8 cellular contexts compared by ENCODE assay signal in the genomic region with DNA sequence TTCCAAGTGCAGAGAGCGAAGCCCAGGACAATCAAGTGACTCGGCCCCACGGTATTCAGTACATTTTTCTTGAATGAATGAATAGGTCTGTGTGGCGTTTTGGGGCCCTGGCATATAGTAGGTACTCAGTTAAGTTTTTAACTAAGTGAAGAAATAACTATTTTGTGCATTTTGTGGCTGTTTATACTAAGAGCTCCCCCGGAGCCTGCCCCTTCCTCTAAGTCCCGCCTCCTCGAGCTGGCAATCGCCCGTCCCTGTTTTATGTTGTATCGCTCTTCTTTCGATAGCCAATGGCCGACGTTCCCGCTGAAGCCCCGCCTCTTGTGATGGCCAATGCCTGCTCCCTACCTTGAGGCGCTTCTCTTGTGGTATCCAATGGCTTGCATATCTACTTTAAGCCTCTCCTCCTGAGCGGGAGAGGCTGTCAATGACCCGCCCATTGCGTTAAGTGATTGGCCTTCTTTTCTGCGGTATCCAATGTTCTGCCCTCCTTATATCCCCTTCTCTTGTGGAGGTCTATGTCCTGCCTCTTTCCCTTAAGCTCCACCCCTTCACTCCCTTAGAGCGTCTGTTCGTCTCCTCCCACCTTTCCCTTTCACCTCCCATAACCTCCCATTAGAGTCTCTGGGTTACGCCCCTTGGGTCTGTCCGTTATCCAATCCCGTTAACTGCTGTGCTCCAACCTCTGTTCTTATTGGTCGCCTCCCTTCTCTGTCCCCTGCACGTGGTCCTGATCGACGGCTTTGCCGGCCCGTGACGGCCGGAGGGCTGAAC. TPM values are rescaled to one million over a fixed set of nuclear protein-coding genes. Genes with fewer than 3 reads are reported as not detected.
A peak's percentile ranks its signal among the peaks of the same experiment; 100 is the strongest.
DNase-seq lines count a peak whose midpoint lies in the region; ATAC-seq, FAIRE-seq and TF ChIP-seq lines count a peak whose summit lies in the region.

No MANE protein-coding gene starts in this region.

- 1% methylated on average over 28 to 33 of the region's 33 CpGs for WGBS in adrenal gland, 4 donors
- 0 to 1% methylated on average over 32 to 33 of the region's 33 CpGs for WGBS in upper lobe of left lung, 2 donors

- no peak for TF ChIP-seq EP300 in upper lobe of left lung (IDR thresholded peaks at IDR 0.05)

- TF ChIP-seq POLR2A in GM12891 (IDR thresholded peaks at IDR 0.05; ENCODE audit: low read depth, low read length) (peak; percentile 30; the same call in 1 of the 2 replicates), adrenal gland (IDR thresholded peaks at IDR 0.05) (peak; percentile 12 to 86), upper lobe of left lung (IDR thresholded peaks at IDR 0.05) (peak in 3 of 4 donors; percentile 43 to 81 (median 71))

- TF ChIP-seq CTCF in adrenal gland (IDR thresholded peaks at IDR 0.05) (no peak), upper lobe of left lung (IDR thresholded peaks at IDR 0.05) (no peak)

- DNase-seq in GM12891 (ENCODE audit: insufficient read length, low spot score): peak; percentile 88
- DNase-seq in NCI-H1436 (lab: John Stamatoyannopoulos, UW): peak; percentile 100
- peak; percentile 99 to 100 for DNase-seq in SW 1271 (lab: John Stamatoyannopoulos, UW)
- DNase-seq in adrenal gland: peak; percentile 98 to 100 (median 99)
- peak; percentile 98 for DNase-seq in left cardiac atrium
- DNase-seq in posterior cingulate gyrus: peak; percentile 96 to 100 (median 98)
- peak in 1 of 2 donors; percentile 99 for DNase-seq in upper lobe of left lung

- H3K9me3 ChIP-seq in adrenal gland (replicated peaks in 1 of 3): no peaks in the 10 kb centered on the region
- H3K9me3 ChIP-seq in upper lobe of left lung: no peaks in the 10 kb centered on the region

- peak; percentile 87 for ATAC-seq in HG02840 (IDR thresholded peaks at IDR 0.05; ENCODE audit: low FRiP score, unreplicated experiment)
- ATAC-seq in left cardiac atrium: peak; percentile 95 to 97
- ATAC-seq in upper lobe of left lung (ENCODE audit: low FRiP score in 2 of 2): peak; percentile 96 to 99

- H3K36me3 ChIP-seq in adrenal gland (replicated peaks in 1 of 2) (peaks cover 0 to 9% of the 10 kb centered on the region in 2 donors), upper lobe of left lung (peaks cover 0 to 14% (median 8%) of the 10 kb centered on the region in 4 donors)

- no peaks in the 10 kb centered on the region for H3K27me3 ChIP-seq in adrenal gland
- H3K27me3 ChIP-seq in upper lobe of left lung: no peaks in the 10 kb centered on the region

- peak overlapping the region in 2 of 4 donors; percentile 23 to 57 for H3K4me3 ChIP-seq in adrenal gland
- peak overlapping the region; percentile 55 to 99 (median 85) for H3K4me3 ChIP-seq in upper lobe of left lung

- H3K27ac ChIP-seq in adrenal gland (peak overlapping the region; percentile 27 to 81 (median 73)), upper lobe of left lung (peak overlapping the region; percentile 87 to 94 (median 88))

- peaks cover 16 to 20% of the 10 kb centered on the region in 2 donors for H3K4me1 ChIP-seq in adrenal gland (replicated peaks in 1 of 2)
- peaks cover 20 to 30% (median 26%) of the 10 kb centered on the region in 4 donors for H3K4me1 ChIP-seq in upper lobe of left lung

- peak; percentile 100 for FAIRE-seq in GM12891 (lab: Jason Lieb, UNC)

- intact Hi-C loops in adrenal gland (cut with DNase I) (no loop called here), left cardiac atrium (cut with DNase I) (no loop called here), posterior cingulate gyrus (cut with DNase I) (loop anchor here (2.0 to 5.0 kb wide), 2 partner anchors 15 to 224 kb away; partner anchors contain the start of genes UBXN6 and YJU2)

TF ChIP-seq in GM12891, 5 proteins besides CTCF, POLR2A, EP300 and RAD21:
- TF ChIP-seq TAF1 (IDR thresholded peaks at IDR 0.05; ENCODE audit: low read depth, low read length) (no peak; the same call in 1 of the 2 replicates), PAX5 (IDR thresholded peaks at IDR 0.05; ENCODE audit: insufficient read depth, low read length, severe bottlenecking) (peak; percentile 23)

RNA-seq across cellular contexts. Expression of gene HDGFL2, which starts 0.5 kb away (rescaled TPM):
- polyA plus RNA-seq in GM12891 (2012; ENCODE audit: low read depth, missing spikeins): 33.5 TPM
- total RNA-seq in adrenal gland (10 to 100 TPM; 29.9 to 54.6 (median 34.9) TPM), left cardiac atrium (10 to 100 TPM; 20.9 to 25.9 TPM), upper lobe of left lung (10 to 100 TPM; 23.9 to 71.2 (median 37.6) TPM)
- polyA plus RNA-seq in adrenal gland: 10 to 100 TPM; 22.0 to 74.7 (median 55.8) TPM

RNA-seq across cellular contexts. Expression of gene UBXN6, which starts 14.0 kb away (rescaled TPM):
- 36.2 TPM for polyA plus RNA-seq in GM12891 (2012; ENCODE audit: low read depth, missing spikeins)
- total RNA-seq in adrenal gland (100 to 1,000 TPM; 165 to 317 (median 268) TPM), left cardiac atrium (100 to 1,000 TPM in 1 of 2 donors, 10 to 100 TPM in 1; 96.9 to 101 TPM), upper lobe of left lung (100 to 1,000 TPM in 4 of 6 donors, 10 to 100 TPM in 2; 48.1 to 186 (median 111) TPM)
- polyA plus RNA-seq in adrenal gland: 100 to 1,000 TPM in 2 of 3 donors, 10 to 100 TPM in 1; 53.9 to 257 (median 250) TPM

RNA-seq across cellular contexts. Expression of gene PLIN4, which starts 46.7 kb away (rescaled TPM):
- 0.54 TPM for polyA plus RNA-seq in GM12891 (2012; ENCODE audit: low read depth, missing spikeins)
- total RNA-seq in adrenal gland (1 to 10 TPM in 6 of 8 donors, under 1 TPM in 2; 0.54 to 9.1 (median 2.5) TPM), left cardiac atrium (100 to 1,000 TPM; 331 to 357 TPM), upper lobe of left lung (10 to 100 TPM in 1 of 6 donors, 1 to 10 TPM in 5; 1.8 to 11.5 (median 3.8) TPM)
- 10 to 100 TPM in 1 of 3 donors, 1 to 10 TPM in 1, under 1 TPM in 1; 0.09 to 25.4 (median 9.3) TPM for polyA plus RNA-seq in adrenal gland

Comparison
In these comparisons a context has a peak if more than half of its experiments do, and no peak if none do; other contexts are left out.
1. RNA of gene PLIN4, which starts 46.7 kb away (total RNA-seq): 331 to 357 TPM in left cardiac atrium; 1.8 to 11.5 TPM in upper lobe of left lung and 0.54 to 9.1 TPM in adrenal gland; every median in the first group is over 10 times any median in the second.
2. Peak in every context shown above with its lines, with median percentiles within 50 percentile points of each other: POLR2A ChIP-seq and ATAC-seq.